ENCODE assay signal across 20 cellular contexts in genomic region chr2:181944164-181944913, GRCh38. TPM values are rescaled to one million over a fixed set of nuclear protein-coding genes. Genes with fewer than 3 reads are reported as not detected.
"Had no signal": no experiment of that assay in that cellular context is flagged by ENCODE, and none has a peak within 500 bp of the region (broad histone marks: within the 10 kb centered on the region; RNA-seq: fewer than 3 reads in every experiment).

No MANE protein-coding gene starts in this region.

- H3K9me3 ChIP-seq: ovary, tibial nerve had no signal

- H3K27ac ChIP-seq: foreskin keratinocyte, neural progenitor cell, ovary, tibial nerve, VCaP had no signal

- H3K36me3 Mint-ChIP-seq: activated CD8-positive, alpha-beta memory T cell treated with anti-CD3 and anti-CD28 coated beads, Interleukin-2, amount 10 ng/mL, durations not matched to agents 7 days and 5 days; memory B cell; neural progenitor cell had no signal

- H3K4me3 Mint-ChIP-seq: activated CD8-positive, alpha-beta memory T cell treated with anti-CD3 and anti-CD28 coated beads, Interleukin-2, amount 10 ng/mL, durations not matched to agents 7 days and 5 days; memory B cell; neural progenitor cell had no signal

- DNase-seq: activated CD4-positive, alpha-beta T cell treated with anti-CD3 and anti-CD28 coated beads for 1 hour; activated CD4-positive, alpha-beta T cell treated with anti-CD3 and anti-CD28 coated beads, Interleukin-2, amount 50 U/mL, for 48 hours; activated CD8-positive, alpha-beta memory T cell treated with anti-CD3 and anti-CD28 coated beads, Interleukin-2, amount 10 ng/mL, durations not matched to agents 7 days and 5 days; activated effector memory CD4-positive, alpha-beta T cell treated with Interleukin-2 at 50 U/mL for 16 hours; activated T-cell treated with anti-CD3 and anti-CD28 coated beads, Interleukin-2, amount 50 U/mL, for 1 hour; central memory CD4-positive, alpha-beta T cell; cortex of kidney; effector CD4-positive, alpha-beta T cell; foreskin keratinocyte; head of caudate nucleus; ovary; stimulated activated CD4-positive, alpha-beta T cell treated with anti-CD3 and anti-CD28 coated beads, Interleukin-15, amount 100 ng/mL, for 24 hours; stimulated activated CD4-positive, alpha-beta T cell treated with anti-CD3 and anti-CD28 coated beads, Interleukin-4, amount 100 ng/mL, for 1 hour; stimulated activated naive CD4-positive, alpha-beta T cell had no signal

- H3K9me3 Mint-ChIP-seq: activated naive CD4-positive, alpha-beta T cell treated with anti-CD3 and anti-CD28 coated beads, Interleukin-2, amount 50 U/mL, for 72 hours; memory B cell; neural progenitor cell had no signal

- H3K27ac Mint-ChIP-seq: activated CD8-positive, alpha-beta memory T cell treated with anti-CD3 and anti-CD28 coated beads, Interleukin-2, amount 10 ng/mL, durations not matched to agents 7 days and 5 days; activated naive CD4-positive, alpha-beta T cell treated with anti-CD3 and anti-CD28 coated beads, Interleukin-2, amount 50 U/mL, for 72 hours; memory B cell; neural progenitor cell had no signal

- ATAC-seq: activated CD8-positive, alpha-beta memory T cell treated with anti-CD3 and anti-CD28 coated beads, Interleukin-2, amount 10 ng/mL, durations not matched to agents 7 days and 5 days; activated naive CD4-positive, alpha-beta T cell treated with anti-CD3 and anti-CD28 coated beads, Interleukin-2, amount 50 U/mL, for 72 hours; foreskin keratinocyte had no signal

- H3K4me1 ChIP-seq: neural progenitor cell, tibial nerve had no signal

- H3K36me3 ChIP-seq: neural progenitor cell, ovary, tibial nerve had no signal

- H3K4me1 Mint-ChIP-seq: activated CD8-positive, alpha-beta memory T cell treated with anti-CD3 and anti-CD28 coated beads, Interleukin-2, amount 10 ng/mL, durations not matched to agents 7 days and 5 days; memory B cell had no signal

- H3K4me3 ChIP-seq: neural progenitor cell, ovary, tibial nerve had no signal

- H3K27me3 ChIP-seq: foreskin keratinocyte, neural progenitor cell, ovary, tibial nerve had no signal

RNA-seq across cellular contexts. Expression of gene PPP1R1C, which starts 41.3 kb away (rescaled TPM):
- total RNA-seq: activated CD8-positive, alpha-beta memory T cell treated with anti-CD3 and anti-CD28 coated beads, Interleukin-2, amount 10 ng/mL, durations not matched to agents 7 days and 5 days; activated naive CD4-positive, alpha-beta T cell treated with anti-CD3 and anti-CD28 coated beads, Interleukin-2, amount 50 U/mL, for 72 hours; T-helper 1 cell treated with Interleukin-12 subunit alpha and Interleukin-12 subunit beta and Interleukin-4 antibody, amounts not matched to agents 30 ng/mL and 1 ng/mL, for 36 hours had no signal
